In genomic region chr19:40810649-40811408, GRCh38 we compare ENCODE assay signal across 8 cellular contexts. TPM values are rescaled to one million over a fixed set of nuclear protein-coding genes. Genes with fewer than 3 reads are reported as not detected.
DNase-seq lines count a peak whose midpoint lies in the region; ATAC-seq lines count a peak whose summit lies in the region.
"Not testable (repeated sequence)": the region's sequence is repeated elsewhere in the genome, so short reads cannot be mapped to it uniquely, and the experiment has no call there.

No MANE protein-coding gene starts in this region.

- not testable (repeated sequence) for H3K9ac ChIP-seq in Karpas-422 (ENCODE audit: low read length)

- H3K9me3 Mint-ChIP-seq in CD8-positive, alpha-beta memory T cell; activated naive CD8-positive, alpha-beta T cell (ENCODE audit: low read depth); memory B cell: not testable (repeated sequence)

- not testable (repeated sequence) for H3K9me2 ChIP-seq in Karpas-422 (replicated peaks; ENCODE audit: insufficient read depth, low read length)

- peaks cover 45% of the 10 kb centered on the region for H3K4me1 ChIP-seq in CD8-positive, alpha-beta memory T cell (ENCODE audit: insufficient read depth, low read length)
- peaks cover 14% of the 10 kb centered on the region for H3K4me1 ChIP-seq in Karpas-422 (ENCODE audit: low read length)

- H3K4me3 Mint-ChIP-seq in CD8-positive, alpha-beta memory T cell: peak overlapping the region; percentile 87 to 98 (median 92)
- H3K4me3 Mint-ChIP-seq in activated naive CD8-positive, alpha-beta T cell: peak overlapping the region; percentile 93
- H3K4me3 Mint-ChIP-seq in memory B cell: peak overlapping the region; percentile 97

- H3K36me3 ChIP-seq in CD8-positive, alpha-beta memory T cell (ENCODE audit: insufficient read depth, low read length): peaks cover 15% of the 10 kb centered on the region
- H3K36me3 ChIP-seq in Karpas-422 (ENCODE audit: insufficient read depth, low read length): not testable (repeated sequence)

- H3K4me3 ChIP-seq in CD8-positive, alpha-beta memory T cell (ENCODE audit: low read length): peak overlapping the region; percentile 55
- peak overlapping the region; percentile 31; the same call in 1 of the 2 replicates for H3K4me3 ChIP-seq in Karpas-422 (ENCODE audit: low read length)

- CTCF ChIA-PET in CD8-positive, alpha-beta memory T cell (lab: Charles Lee): interaction anchor here (2.1 kb wide), 1 partner anchor 147 kb away, joined by 6 read pairs; no protein-coding TSS in a partner anchor

- not testable (repeated sequence) for H3K27me3 ChIP-seq in CD8-positive, alpha-beta memory T cell (ENCODE audit: insufficient read depth, low read length, poor library complexity, severe bottlenecking); Karpas-422 (ENCODE audit: low read length)

- peak overlapping the region; percentile 32 for H3K4me2 ChIP-seq in Karpas-422 (ENCODE audit: low read depth, low read length, poor library complexity, severe bottlenecking)

- H4K20me1 ChIP-seq in Karpas-422 (ENCODE audit: insufficient read depth, low read depth, low read length): peaks cover 18% of the 10 kb centered on the region; the same call in 1 of the 2 replicates

- peaks cover 45 to 59% (median 57%) of the 10 kb centered on the region in 3 donors for H3K4me1 Mint-ChIP-seq in CD8-positive, alpha-beta memory T cell
- peaks cover 55% of the 10 kb centered on the region for H3K4me1 Mint-ChIP-seq in activated naive CD8-positive, alpha-beta T cell (ENCODE audit: low read depth)
- peaks cover 47% of the 10 kb centered on the region for H3K4me1 Mint-ChIP-seq in memory B cell

- H2AFZ ChIP-seq in Karpas-422 (ENCODE audit: low read length): not testable (repeated sequence)

- not testable (repeated sequence) for H3K27me3 Mint-ChIP-seq in CD8-positive, alpha-beta memory T cell; activated naive CD8-positive, alpha-beta T cell; memory B cell

- not testable (repeated sequence) for H3K9me3 ChIP-seq in CD8-positive, alpha-beta memory T cell (ENCODE audit: low read length); Karpas-422 (ENCODE audit: low read length)

- peak overlapping the region in 7 of 8 donors; percentile 82 to 98 (median 87) for H3K27ac Mint-ChIP-seq in CD8-positive, alpha-beta memory T cell
- peak overlapping the region; percentile 90 for H3K27ac Mint-ChIP-seq in activated naive CD8-positive, alpha-beta T cell
- peak overlapping the region; percentile 48 for H3K27ac Mint-ChIP-seq in memory B cell

- peak overlapping the region; percentile 51 for H3K27ac ChIP-seq in CD8-positive, alpha-beta memory T cell (ENCODE audit: low read depth, low read length)
- H3K27ac ChIP-seq in Karpas-422 (ENCODE audit: low read length): not testable (repeated sequence)

- POLR2A ChIA-PET in CD8-positive, alpha-beta memory T cell (lab: Charles Lee): interaction anchor here (0.6 to 0.9 kb wide), 2 partner anchors 9 to 12 kb away, joined by 3 to 4 read pairs; partner anchors contain the start of gene EGLN2

- H3K36me3 Mint-ChIP-seq in CD8-positive, alpha-beta memory T cell: peaks cover 4 to 40% (median 7%) of the 10 kb centered on the region in 3 donors
- not testable (repeated sequence) for H3K36me3 Mint-ChIP-seq in activated naive CD8-positive, alpha-beta T cell
- H3K36me3 Mint-ChIP-seq in memory B cell: peaks cover 10% of the 10 kb centered on the region

- not testable (repeated sequence) for H3K79me2 ChIP-seq in Karpas-422 (ENCODE audit: low read length)

- peak; percentile 36 to 70 (median 49) for DNase-seq in CD8-positive, alpha-beta memory T cell
- DNase-seq in Karpas-422 (peak; percentile 62), fibroblast of gingiva (ENCODE audit: low read depth) (peak; percentile 88)
- not testable (repeated sequence) for DNase-seq in memory B cell (ENCODE audit: low spot score in 2 of 2)
- peak; percentile 59 for DNase-seq in stimulated activated CD4-positive, alpha-beta T cell treated with anti-CD3 and anti-CD28 coated beads, Interleukin-15, amount 100 ng/mL, for 24 hours

- ATAC-seq in GM21528 (IDR thresholded peaks at IDR 0.05; ENCODE audit: low FRiP score, unreplicated experiment) (peak; percentile 66), SK-N-SH treated with all-trans-retinoic acid at 6 μM for 48 hours (peak; percentile 69), memory B cell (ENCODE audit: low read depth) (peak; percentile 81)

RNA-seq across cellular contexts. Expression of gene EGLN2, which starts 11.8 kb away (rescaled TPM):
- total RNA-seq in CD8-positive, alpha-beta memory T cell: 100 to 1,000 TPM; 101 to 103 TPM
- 174 TPM for polyA plus RNA-seq in CD8-positive, alpha-beta memory T cell
- total RNA-seq in Karpas-422 (2014; rRNA removed; shearing (Covaris generic); ENCODE audit: low replicate concordance): 49.4 and 111 TPM in 2 replicates

RNA-seq across cellular contexts. Expression of gene RAB4B, which starts 32.8 kb away (rescaled TPM):
- 10 to 100 TPM; 24.2 to 27.2 TPM for total RNA-seq in CD8-positive, alpha-beta memory T cell
- 95.2 TPM for polyA plus RNA-seq in CD8-positive, alpha-beta memory T cell
- total RNA-seq in Karpas-422 (2014; rRNA removed; shearing (Covaris generic); ENCODE audit: low replicate concordance): 12.5 and 32.9 TPM in 2 replicates

RNA-seq across cellular contexts. Expression of gene MIA, which starts 35.5 kb away (rescaled TPM):
- total RNA-seq in CD8-positive, alpha-beta memory T cell: 1 to 10 TPM in 1 of 2 experiments, under 1 TPM in 1; 0.89 to 1.1 TPM
- not detected for polyA plus RNA-seq in CD8-positive, alpha-beta memory T cell
- 0.40 TPM in 1 of 2 replicates, not detected in the other for total RNA-seq in Karpas-422 (2014; rRNA removed; shearing (Covaris generic); ENCODE audit: low replicate concordance)

RNA-seq across cellular contexts. Expression of gene CYP2A6, which starts 39.4 kb away (rescaled TPM):
- not detected for total RNA-seq in CD8-positive, alpha-beta memory T cell
- not detected for polyA plus RNA-seq in CD8-positive, alpha-beta memory T cell
- not detected in 2 replicates for total RNA-seq in Karpas-422 (2014; rRNA removed; shearing (Covaris generic); ENCODE audit: low replicate concordance)

RNA-seq across cellular contexts. Expression of gene SNRPA, which starts 59.8 kb away (rescaled TPM):
- 100 to 1,000 TPM; 202 TPM for total RNA-seq in CD8-positive, alpha-beta memory T cell
- 89.5 TPM for polyA plus RNA-seq in CD8-positive, alpha-beta memory T cell
- 136 and 173 TPM in 2 replicates for total RNA-seq in Karpas-422 (2014; rRNA removed; shearing (Covaris generic); ENCODE audit: low replicate concordance)
